2 cellular contexts compared by ENCODE assay signal in the genomic region with DNA sequence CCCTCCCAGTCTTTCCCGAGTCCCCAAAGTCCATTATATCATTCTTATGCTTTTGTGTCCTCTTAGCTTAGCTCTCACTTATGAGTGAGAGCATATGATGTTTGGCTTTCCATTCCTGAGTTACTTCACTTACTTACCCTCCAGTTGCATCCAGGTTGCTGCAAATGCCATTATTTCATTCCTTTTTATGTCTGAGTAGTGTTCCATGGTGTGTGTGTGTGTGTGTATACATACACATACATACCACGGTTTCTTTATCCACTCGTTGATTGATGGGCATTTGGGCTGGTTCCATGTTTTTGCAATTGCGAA.
TF ChIP-seq lines count a peak whose summit lies in the region.
"Not testable (repeated sequence)": the region's sequence is repeated elsewhere in the genome, so short reads cannot be mapped to it uniquely, and the experiment has no call there.

No MANE protein-coding gene starts in this region.

TF ChIP-seq in HCT116, 20 proteins besides CTCF, POLR2A, EP300 and RAD21:
- 0 out of 2 replicates have a peak, but pooled peaks have one; percentile 9 for TF ChIP-seq CBX3 (IDR thresholded peaks at IDR 0.05; ENCODE audit: low read depth)

TF ChIP-seq in K562, 482 proteins besides CTCF, POLR2A, EP300 and RAD21:
- TF ChIP-seq, protein P1, sequence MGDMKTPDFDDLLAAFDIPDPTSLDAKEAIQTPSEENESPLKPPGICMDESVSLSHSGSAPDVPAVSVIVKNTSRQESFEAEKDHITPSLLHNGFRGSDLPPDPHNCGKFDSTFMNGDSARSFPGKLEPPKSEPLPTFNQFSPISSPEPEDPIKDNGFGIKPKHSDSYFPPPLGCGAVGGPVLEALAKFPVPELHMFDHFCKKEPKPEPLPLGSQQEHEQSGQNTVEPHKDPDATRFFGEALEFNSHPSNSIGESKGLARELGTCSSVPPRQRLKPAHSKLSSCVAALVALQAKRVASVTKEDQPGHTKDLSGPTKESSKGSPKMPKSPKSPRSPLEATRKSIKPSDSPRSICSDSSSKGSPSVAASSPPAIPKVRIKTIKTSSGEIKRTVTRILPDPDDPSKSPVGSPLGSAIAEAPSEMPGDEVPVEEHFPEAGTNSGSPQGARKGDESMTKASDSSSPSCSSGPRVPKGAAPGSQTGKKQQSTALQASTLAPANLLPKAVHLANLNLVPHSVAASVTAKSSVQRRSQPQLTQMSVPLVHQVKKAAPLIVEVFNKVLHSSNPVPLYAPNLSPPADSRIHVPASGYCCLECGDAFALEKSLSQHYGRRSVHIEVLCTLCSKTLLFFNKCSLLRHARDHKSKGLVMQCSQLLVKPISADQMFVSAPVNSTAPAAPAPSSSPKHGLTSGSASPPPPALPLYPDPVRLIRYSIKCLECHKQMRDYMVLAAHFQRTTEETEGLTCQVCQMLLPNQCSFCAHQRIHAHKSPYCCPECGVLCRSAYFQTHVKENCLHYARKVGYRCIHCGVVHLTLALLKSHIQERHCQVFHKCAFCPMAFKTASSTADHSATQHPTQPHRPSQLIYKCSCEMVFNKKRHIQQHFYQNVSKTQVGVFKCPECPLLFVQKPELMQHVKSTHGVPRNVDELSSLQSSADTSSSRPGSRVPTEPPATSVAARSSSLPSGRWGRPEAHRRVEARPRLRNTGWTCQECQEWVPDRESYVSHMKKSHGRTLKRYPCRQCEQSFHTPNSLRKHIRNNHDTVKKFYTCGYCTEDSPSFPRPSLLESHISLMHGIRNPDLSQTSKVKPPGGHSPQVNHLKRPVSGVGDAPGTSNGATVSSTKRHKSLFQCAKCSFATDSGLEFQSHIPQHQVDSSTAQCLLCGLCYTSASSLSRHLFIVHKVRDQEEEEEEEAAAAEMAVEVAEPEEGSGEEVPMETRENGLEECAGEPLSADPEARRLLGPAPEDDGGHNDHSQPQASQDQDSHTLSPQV (IDR thresholded peaks at IDR 0.05), result peak; percentile 57; the same call in 1 of the 2 replicates
- TF ChIP-seq ATF1 (CRISPR knock-in tag; IDR thresholded peaks at IDR 0.05), result not testable (repeated sequence)
- TF ChIP-seq ATF1 (tag; IDR thresholded peaks at IDR 0.05) (0 out of 2 replicates have a peak, but pooled peaks have one; percentile 19), CC2D1A (IDR thresholded peaks at IDR 0.05) (0 out of 2 replicates have a peak, but pooled peaks have one; percentile 3), MEIS2 (IDR thresholded peaks at IDR 0.05; ENCODE audit: partially characterized antibody) (peak; percentile 68), HDAC1 (IDR thresholded peaks at IDR 0.05) (peak in 1 of 2 experiments; percentile 26; a peak in 2 of 4 replicates), LARP7 (IDR thresholded peaks at IDR 0.05) (0 out of 2 replicates have a peak, but pooled peaks have one; percentile 55), ARNT (IDR thresholded peaks at IDR 0.05) (0 out of 4 replicates have a peak, but pooled peaks of 1 of the 2 experiments have one; percentile 20), ZNF146 (CRISPR knock-in tag; IDR thresholded peaks at IDR 0.05; ENCODE audit: unreplicated experiment) (peak; percentile 50)
- TF ChIP-seq, protein P2, sequence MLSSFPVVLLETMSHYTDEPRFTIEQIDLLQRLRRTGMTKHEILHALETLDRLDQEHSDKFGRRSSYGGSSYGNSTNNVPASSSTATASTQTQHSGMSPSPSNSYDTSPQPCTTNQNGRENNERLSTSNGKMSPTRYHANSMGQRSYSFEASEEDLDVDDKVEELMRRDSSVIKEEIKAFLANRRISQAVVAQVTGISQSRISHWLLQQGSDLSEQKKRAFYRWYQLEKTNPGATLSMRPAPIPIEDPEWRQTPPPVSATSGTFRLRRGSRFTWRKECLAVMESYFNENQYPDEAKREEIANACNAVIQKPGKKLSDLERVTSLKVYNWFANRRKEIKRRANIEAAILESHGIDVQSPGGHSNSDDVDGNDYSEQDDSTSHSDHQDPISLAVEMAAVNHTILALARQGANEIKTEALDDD (IDR thresholded peaks at IDR 0.05), result 0 out of 2 replicates have a peak, but pooled peaks have one; percentile 5
- TF ChIP-seq, protein P3, sequence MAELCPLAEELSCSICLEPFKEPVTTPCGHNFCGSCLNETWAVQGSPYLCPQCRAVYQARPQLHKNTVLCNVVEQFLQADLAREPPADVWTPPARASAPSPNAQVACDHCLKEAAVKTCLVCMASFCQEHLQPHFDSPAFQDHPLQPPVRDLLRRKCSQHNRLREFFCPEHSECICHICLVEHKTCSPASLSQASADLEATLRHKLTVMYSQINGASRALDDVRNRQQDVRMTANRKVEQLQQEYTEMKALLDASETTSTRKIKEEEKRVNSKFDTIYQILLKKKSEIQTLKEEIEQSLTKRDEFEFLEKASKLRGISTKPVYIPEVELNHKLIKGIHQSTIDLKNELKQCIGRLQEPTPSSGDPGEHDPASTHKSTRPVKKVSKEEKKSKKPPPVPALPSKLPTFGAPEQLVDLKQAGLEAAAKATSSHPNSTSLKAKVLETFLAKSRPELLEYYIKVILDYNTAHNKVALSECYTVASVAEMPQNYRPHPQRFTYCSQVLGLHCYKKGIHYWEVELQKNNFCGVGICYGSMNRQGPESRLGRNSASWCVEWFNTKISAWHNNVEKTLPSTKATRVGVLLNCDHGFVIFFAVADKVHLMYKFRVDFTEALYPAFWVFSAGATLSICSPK (IDR thresholded peaks at IDR 0.05; ENCODE audit: borderline replicate concordance), result peak; percentile 51; the same call in 1 of the 2 replicates
- TF ChIP-seq, protein P4, sequence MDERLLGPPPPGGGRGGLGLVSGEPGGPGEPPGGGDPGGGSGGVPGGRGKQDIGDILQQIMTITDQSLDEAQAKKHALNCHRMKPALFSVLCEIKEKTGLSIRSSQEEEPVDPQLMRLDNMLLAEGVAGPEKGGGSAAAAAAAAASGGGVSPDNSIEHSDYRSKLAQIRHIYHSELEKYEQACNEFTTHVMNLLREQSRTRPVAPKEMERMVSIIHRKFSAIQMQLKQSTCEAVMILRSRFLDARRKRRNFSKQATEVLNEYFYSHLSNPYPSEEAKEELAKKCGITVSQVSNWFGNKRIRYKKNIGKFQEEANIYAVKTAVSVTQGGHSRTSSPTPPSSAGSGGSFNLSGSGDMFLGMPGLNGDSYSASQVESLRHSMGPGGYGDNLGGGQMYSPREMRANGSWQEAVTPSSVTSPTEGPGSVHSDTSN (CRISPR knock-in tag; IDR thresholded peaks at IDR 0.05; ENCODE audit: low read depth), result not testable (repeated sequence)
- TF ChIP-seq, protein P4 (tag; conservative IDR thresholded peaks at IDR 0.05; ENCODE audit: low read depth), result peak; percentile 28; the same call in 1 of the 2 replicates
- TF ChIP-seq, protein P5, sequence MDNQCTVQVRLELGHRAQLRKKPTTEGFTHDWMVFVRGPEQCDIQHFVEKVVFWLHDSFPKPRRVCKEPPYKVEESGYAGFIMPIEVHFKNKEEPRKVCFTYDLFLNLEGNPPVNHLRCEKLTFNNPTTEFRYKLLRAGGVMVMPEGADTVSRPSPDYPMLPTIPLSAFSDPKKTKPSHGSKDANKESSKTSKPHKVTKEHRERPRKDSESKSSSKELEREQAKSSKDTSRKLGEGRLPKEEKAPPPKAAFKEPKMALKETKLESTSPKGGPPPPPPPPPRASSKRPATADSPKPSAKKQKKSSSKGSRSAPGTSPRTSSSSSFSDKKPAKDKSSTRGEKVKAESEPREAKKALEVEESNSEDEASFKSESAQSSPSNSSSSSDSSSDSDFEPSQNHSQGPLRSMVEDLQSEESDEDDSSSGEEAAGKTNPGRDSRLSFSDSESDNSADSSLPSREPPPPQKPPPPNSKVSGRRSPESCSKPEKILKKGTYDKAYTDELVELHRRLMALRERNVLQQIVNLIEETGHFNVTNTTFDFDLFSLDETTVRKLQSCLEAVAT (IDR thresholded peaks at IDR 0.05), result peak in 1 of 2 experiments; percentile 39; a peak in 1 of 4 replicates
- TF ChIP-seq, protein P6, sequence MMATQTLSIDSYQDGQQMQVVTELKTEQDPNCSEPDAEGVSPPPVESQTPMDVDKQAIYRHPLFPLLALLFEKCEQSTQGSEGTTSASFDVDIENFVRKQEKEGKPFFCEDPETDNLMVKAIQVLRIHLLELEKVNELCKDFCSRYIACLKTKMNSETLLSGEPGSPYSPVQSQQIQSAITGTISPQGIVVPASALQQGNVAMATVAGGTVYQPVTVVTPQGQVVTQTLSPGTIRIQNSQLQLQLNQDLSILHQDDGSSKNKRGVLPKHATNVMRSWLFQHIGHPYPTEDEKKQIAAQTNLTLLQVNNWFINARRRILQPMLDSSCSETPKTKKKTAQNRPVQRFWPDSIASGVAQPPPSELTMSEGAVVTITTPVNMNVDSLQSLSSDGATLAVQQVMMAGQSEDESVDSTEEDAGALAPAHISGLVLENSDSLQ (IDR thresholded peaks at IDR 0.05), result peak; percentile 84
